8 cellular contexts compared by ENCODE assay signal in the genomic region with DNA sequence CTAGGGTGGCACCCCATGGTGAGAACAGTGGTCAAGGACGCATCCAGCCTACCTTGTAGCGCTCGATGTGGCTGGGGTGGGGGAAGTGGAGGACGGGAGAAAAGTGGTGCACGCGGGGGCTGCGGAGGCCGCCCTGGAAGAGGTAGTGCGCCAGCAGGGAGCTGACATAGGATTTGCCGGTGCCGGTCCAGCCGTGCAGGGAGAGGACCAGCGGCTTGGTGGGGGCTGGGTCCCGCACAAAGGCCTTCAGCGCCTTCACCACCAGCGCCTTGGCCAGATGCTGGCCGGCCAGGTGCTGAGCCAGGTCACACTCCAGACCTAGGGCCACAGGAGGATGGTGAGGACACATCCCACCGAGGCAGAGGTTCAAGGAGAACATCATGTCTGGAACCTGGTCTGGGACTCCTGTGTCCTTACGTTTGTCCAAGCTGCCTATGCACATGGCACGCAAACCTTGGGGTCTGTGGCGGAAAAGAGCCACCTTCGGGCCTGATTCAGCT. TPM values are rescaled to one million over a fixed set of nuclear protein-coding genes. Genes with fewer than 3 reads are reported as not detected.
A peak's percentile ranks its signal among the peaks of the same experiment; 100 is the strongest.
DNase-seq lines count a peak whose midpoint lies in the region; ATAC-seq, FAIRE-seq and TF ChIP-seq lines count a peak whose summit lies in the region.

No MANE protein-coding gene starts in this region.

- no peaks in the 10 kb centered on the region for H3K9me3 Mint-ChIP-seq in nephron progenitor cell

- H3K4me2 ChIP-seq in MM.1S (ENCODE audit: low read depth, low read length) = peak overlapping the region; percentile 94

- peak overlapping the region; percentile 82 for H3K9ac ChIP-seq in MM.1S (ENCODE audit: low read length)
- H3K9ac ChIP-seq in duodenal mucosa (ENCODE audit: low read depth in 1 of 2, low read length in 2 of 2) = peak overlapping the region; percentile 55 to 60

- peaks cover 17% of the 10 kb centered on the region for H3K27me3 Mint-ChIP-seq in nephron progenitor cell (ENCODE audit: low read depth, poor library complexity)

- no peaks in the 10 kb centered on the region for H3K36me3 Mint-ChIP-seq in nephron progenitor cell (ENCODE audit: low read depth)

- H3K79me2 ChIP-seq in MM.1S (ENCODE audit: low read length) = peaks cover 11% of the 10 kb centered on the region; the same call in 1 of the 2 replicates

- peak overlapping the region; percentile 84 for H3K4me3 Mint-ChIP-seq in nephron progenitor cell

- H4K20me1 ChIP-seq in MM.1S (ENCODE audit: insufficient read depth, low read length) = no peaks in the 10 kb centered on the region

- H3K9me3 ChIP-seq in MM.1S (replicated peaks; ENCODE audit: insufficient read depth, low read length) (no peaks in the 10 kb centered on the region), duodenal mucosa (ENCODE audit: control insufficient read depth in 1 of 2, low read length in 2 of 2) (no peaks in the 10 kb centered on the region), small intestine (ENCODE audit: control insufficient read depth, low read depth) (no peaks in the 10 kb centered on the region)

- H2AFZ ChIP-seq in MM.1S (ENCODE audit: low read length) = peak overlapping the region; percentile 40; the same call in 1 of the 2 replicates

- peaks cover 24% of the 10 kb centered on the region for H3K4me1 ChIP-seq in MM.1S (ENCODE audit: low read length)
- H3K4me1 ChIP-seq in duodenal mucosa (ENCODE audit: control insufficient read depth in 1 of 2, insufficient read depth in 2 of 2, low read length in 2 of 2) = peaks cover 7 to 18% of the 10 kb centered on the region in 2 donors
- H3K4me1 ChIP-seq in small intestine (ENCODE audit: control insufficient read depth in 2 of 2, insufficient read depth in 1 of 2, low read depth in 1 of 2, low read length in 1 of 2) = no peaks in the 10 kb centered on the region

- FAIRE-seq in small intestine (lab: Jason Lieb, UNC) = no peak

- H3K27ac Mint-ChIP-seq in nephron progenitor cell = no peak overlapping the region

- no peaks in the 10 kb centered on the region for H3K36me3 ChIP-seq in MM.1S (replicated peaks; ENCODE audit: insufficient read depth, low read length)
- H3K36me3 ChIP-seq in duodenal mucosa (ENCODE audit: control insufficient read depth in 1 of 2, insufficient read depth in 2 of 2, low read length in 2 of 2) = peaks cover 0 to 8% of the 10 kb centered on the region in 2 donors
- H3K36me3 ChIP-seq in small intestine (ENCODE audit: control insufficient read depth in 2 of 2, insufficient read depth in 2 of 2, low read length in 2 of 2) = no peaks in the 10 kb centered on the region

- H3K4me1 Mint-ChIP-seq in nephron progenitor cell = peaks cover 10% of the 10 kb centered on the region

- DNase-seq in MM.1S = no peak
- DNase-seq in nephron progenitor cell = no peak
- no peak for DNase-seq in small intestine
- no peak for DNase-seq in mucosa of gallbladder (ENCODE audit: low spot score)
- DNase-seq in HPDE6-E6E7 (ENCODE audit: extremely low spot score) = no peak

- WGBS in small intestine, 3 donors = 50 to 59% (median 58%) methylated on average over 21 to 22 of the region's 22 CpGs

- no peak for ATAC-seq in HG03159 (IDR thresholded peaks at IDR 0.05; ENCODE audit: unreplicated experiment)

- peaks cover 23% of the 10 kb centered on the region for H3F3A ChIP-seq in MM.1S (ENCODE audit: insufficient read depth, low read length)

- no peaks in the 10 kb centered on the region for H3K27me3 ChIP-seq in MM.1S (replicated peaks; ENCODE audit: insufficient read depth, low read length)
- no peaks in the 10 kb centered on the region for H3K27me3 ChIP-seq in duodenal mucosa (ENCODE audit: control insufficient read depth in 1 of 2, insufficient read depth in 2 of 2, low read length in 2 of 2)
- no peaks in the 10 kb centered on the region for H3K27me3 ChIP-seq in small intestine (ENCODE audit: control insufficient read depth in 2 of 2, insufficient read depth in 2 of 2, low read length in 2 of 2)

- H3K4me3 ChIP-seq in MM.1S (ENCODE audit: low read length) (peak overlapping the region; percentile 58), duodenal mucosa (ENCODE audit: low read depth in 1 of 2, low read length in 2 of 2) (peak overlapping the region; percentile 72 to 76), small intestine (ENCODE audit: low read depth in 1 of 2, low read length in 2 of 2) (peak overlapping the region in 1 of 2 donors; percentile 72)

- no peak for TF ChIP-seq CTCF in C4-2B (conservative IDR thresholded peaks at IDR 0.05)
- no peak for TF ChIP-seq CTCF in MM.1S (IDR thresholded peaks at IDR 0.05; ENCODE audit: low read length)
- no peak for TF ChIP-seq CTCF in nephron progenitor cell (IDR thresholded peaks at IDR 0.05)

- peak overlapping the region; percentile 92 for H3K27ac ChIP-seq in C4-2B
- H3K27ac ChIP-seq in MM.1S (ENCODE audit: low read length) = peak overlapping the region; percentile 85; the same call in 1 of the 2 replicates
- H3K27ac ChIP-seq in duodenal mucosa (ENCODE audit: low read depth, low read length) = peak overlapping the region; percentile 92
- H3K27ac ChIP-seq in small intestine (ENCODE audit: low read depth in 1 of 2, low read length in 1 of 2) = peak overlapping the region in 1 of 2 donors; percentile 95

- no peaks in the 10 kb centered on the region for H3K9me2 ChIP-seq in MM.1S (replicated peaks; ENCODE audit: insufficient read depth, low read length)

RNA-seq across cellular contexts. Expression of a gene that starts 0.8 kb away (rescaled TPM):
- polyA plus RNA-seq in small intestine = 10 to 100 TPM; 13.2 to 24.0 (median 23.8) TPM
- 21.7 TPM for total RNA-seq in mucosa of gallbladder

RNA-seq across cellular contexts. Expression of a gene that starts 18.4 kb away (rescaled TPM):
- polyA plus RNA-seq in small intestine = under 1 TPM in 1 of 3 donors, not detected in 2; 0.01 TPM
- total RNA-seq in mucosa of gallbladder = 0.26 TPM

RNA-seq across cellular contexts. Expression of a gene that starts 18.8 kb away (rescaled TPM):
- 10 to 100 TPM in 2 of 3 donors, 1 to 10 TPM in 1; 3.4 to 16.8 (median 13.0) TPM for polyA plus RNA-seq in small intestine
- total RNA-seq in mucosa of gallbladder = 19.5 TPM

RNA-seq across cellular contexts. Expression of a gene that starts 27.5 kb away (rescaled TPM):
- polyA plus RNA-seq in small intestine = under 1 TPM in 1 of 3 donors, not detected in 2; 0.12 TPM
- total RNA-seq in mucosa of gallbladder = 1.4 TPM

RNA-seq across cellular contexts. Expression of a gene that starts 44.2 kb away (rescaled TPM):
- polyA plus RNA-seq in small intestine = 10 to 100 TPM in 1 of 3 donors, 1 to 10 TPM in 1, under 1 TPM in 1; 0.67 to 12.6 (median 3.8) TPM
- 9.1 TPM for total RNA-seq in mucosa of gallbladder
